ENCODE assay signal across 11 cellular contexts in the genomic region with DNA sequence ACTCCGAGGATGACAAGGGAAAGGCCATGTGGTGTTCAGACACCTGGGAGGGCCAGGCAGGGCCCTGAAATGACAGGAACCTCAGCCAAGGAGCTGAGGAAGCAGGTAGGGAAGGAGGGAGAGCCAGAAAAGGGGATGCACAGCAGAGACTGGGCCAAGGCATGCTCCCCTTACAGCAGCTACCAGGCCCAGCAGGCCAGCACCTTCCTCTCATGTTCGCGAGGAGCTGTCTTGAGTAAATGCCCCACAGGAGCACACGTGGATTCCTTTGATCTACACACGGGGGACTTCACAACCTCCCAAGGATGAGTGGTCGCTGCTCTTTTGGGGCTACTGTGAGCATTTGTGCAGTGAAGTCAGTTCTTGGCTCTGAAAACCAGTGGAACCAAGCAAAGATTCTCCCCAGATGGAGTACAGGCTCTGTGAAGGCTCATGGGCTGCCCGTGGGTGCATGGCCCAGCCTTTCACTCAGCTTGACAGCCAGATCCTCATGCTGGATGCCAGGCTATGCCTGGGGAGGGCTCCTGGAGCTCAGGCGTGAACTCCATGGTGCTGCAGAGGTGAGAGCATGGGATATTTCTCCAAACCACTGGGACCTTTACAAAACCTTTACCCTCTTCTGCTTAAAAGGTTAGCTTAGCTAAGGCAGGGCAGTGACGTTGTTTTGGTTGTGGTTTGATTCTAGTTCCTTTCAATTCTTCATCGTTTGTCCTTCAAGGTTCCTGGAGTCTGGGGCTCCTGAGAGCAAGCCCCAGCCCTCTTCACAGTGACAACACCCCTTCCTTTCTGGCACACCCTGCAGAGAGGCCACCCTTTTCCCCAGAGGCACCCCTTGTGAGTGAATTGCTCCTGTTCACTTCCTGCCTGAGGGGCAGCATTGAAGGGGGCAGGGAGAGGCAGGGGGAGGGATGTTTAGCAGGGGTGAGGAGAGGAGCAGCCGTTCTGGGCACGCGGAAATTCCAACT.
DNase-seq lines count a peak whose midpoint lies in the region; ATAC-seq and FAIRE-seq lines count a peak whose summit lies in the region.
"Had no signal": no experiment of that assay in that cellular context is flagged by ENCODE, and none has a peak within 500 bp of the region (broad histone marks: within the 10 kb centered on the region; RNA-seq: fewer than 3 reads in every experiment).

No MANE protein-coding gene starts in this region.

- H3K36me3 Mint-ChIP-seq in activated CD8-positive, alpha-beta memory T cell treated with anti-CD3 and anti-CD28 coated beads, Interleukin-2, amount 10 ng/mL, durations not matched to agents 7 days and 5 days: no peaks in the 10 kb centered on the region
- no peaks in the 10 kb centered on the region for H3K36me3 Mint-ChIP-seq in activated CD4-positive, alpha-beta memory T cell treated with anti-CD3 and anti-CD28 coated beads, Interleukin-2, amount 10 ng/mL, durations not matched to agents 7 days and 5 days (ENCODE audit: low read depth)
- H3K36me3 Mint-ChIP-seq: brain had no signal

- H3K27ac ChIP-seq in small intestine (ENCODE audit: low read depth in 1 of 2, low read length in 1 of 2): no peak overlapping the region

- no peaks in the 10 kb centered on the region for H3K36me3 ChIP-seq in small intestine (ENCODE audit: control insufficient read depth in 2 of 2, insufficient read depth in 2 of 2, low read length in 2 of 2)

- CTCF ChIA-PET in activated CD8-positive, alpha-beta memory T cell treated with anti-CD3 and anti-CD28 coated beads, Interleukin-2, amount 10 ng/mL, durations not matched to agents 7 days and 5 days (lab: Charles Lee): interaction anchor here (1.1 to 1.4 kb wide), 3 partner anchors 19 to 251 kb away, joined by 3 to 5 read pairs (median 3); no protein-coding TSS in a partner anchor
- CTCF ChIA-PET in activated CD4-positive, alpha-beta memory T cell treated with anti-CD3 and anti-CD28 coated beads, Interleukin-2, amount 10 ng/mL, durations not matched to agents 7 days and 5 days (lab: Charles Lee): interaction anchor here (1.1 to 1.7 kb wide), 4 partner anchors 18 to 251 kb away, joined by 3 read pairs; no protein-coding TSS in a partner anchor

- POLR2A ChIA-PET in activated CD4-positive, alpha-beta memory T cell treated with anti-CD3 and anti-CD28 coated beads, Interleukin-2, amount 10 ng/mL, durations not matched to agents 7 days and 5 days (lab: Charles Lee): interaction anchor here (0.7 to 1.1 kb wide), 3 partner anchors 38 to 203 kb away, joined by 3 to 4 read pairs (median 3); no protein-coding TSS in a partner anchor

- WGBS in small intestine, 3 donors: 64 to 71% (median 69%) methylated on average over 13 of the region's 13 CpGs

- no peak for FAIRE-seq in small intestine (lab: Jason Lieb, UNC)
- FAIRE-seq: kidney had no signal

- no peaks in the 10 kb centered on the region for H3K9me3 ChIP-seq in small intestine (ENCODE audit: control insufficient read depth, low read depth)

- peaks cover 52% of the 10 kb centered on the region for H3K4me1 Mint-ChIP-seq in activated CD8-positive, alpha-beta memory T cell treated with anti-CD3 and anti-CD28 coated beads, Interleukin-2, amount 10 ng/mL, durations not matched to agents 7 days and 5 days
- H3K4me1 Mint-ChIP-seq in activated CD4-positive, alpha-beta memory T cell treated with anti-CD3 and anti-CD28 coated beads, Interleukin-2, amount 10 ng/mL, durations not matched to agents 7 days and 5 days: peaks cover 55% of the 10 kb centered on the region
- H3K4me1 Mint-ChIP-seq in stimulated activated naive CD8-positive, alpha-beta T cell treated with anti-CD3 and anti-CD28 coated beads, Interleukin-15, amount 100 ng/mL, for 72 hours: peaks cover 71% of the 10 kb centered on the region
- H3K4me1 Mint-ChIP-seq: brain had no signal

- no peaks in the 10 kb centered on the region for H3K4me1 ChIP-seq in small intestine (ENCODE audit: control insufficient read depth in 2 of 2, insufficient read depth in 1 of 2, low read depth in 1 of 2, low read length in 1 of 2)

- no peak overlapping the region for H3K4me3 ChIP-seq in small intestine (ENCODE audit: low read depth in 1 of 2, low read length in 2 of 2)

- ATAC-seq in activated CD8-positive, alpha-beta memory T cell treated with anti-CD3 and anti-CD28 coated beads, Interleukin-2, amount 10 ng/mL, durations not matched to agents 7 days and 5 days: peak; percentile 45
- ATAC-seq in HG03060 (IDR thresholded peaks at IDR 0.05; ENCODE audit: low read depth, unreplicated experiment): peak; percentile 48
- peak; percentile 80 for ATAC-seq in stimulated activated naive CD8-positive, alpha-beta T cell treated with anti-CD3 and anti-CD28 coated beads, Interleukin-15, amount 100 ng/mL, for 72 hours
- ATAC-seq in GM21390 (IDR thresholded peaks at IDR 0.05; ENCODE audit: unreplicated experiment): no peak

- peaks cover 2% of the 10 kb centered on the region for H3K27me3 Mint-ChIP-seq in activated CD8-positive, alpha-beta memory T cell treated with anti-CD3 and anti-CD28 coated beads, Interleukin-2, amount 10 ng/mL, durations not matched to agents 7 days and 5 days
- H3K27me3 Mint-ChIP-seq in activated CD4-positive, alpha-beta memory T cell treated with anti-CD3 and anti-CD28 coated beads, Interleukin-2, amount 10 ng/mL, durations not matched to agents 7 days and 5 days: no peaks in the 10 kb centered on the region
- no peaks in the 10 kb centered on the region for H3K27me3 Mint-ChIP-seq in stimulated activated naive CD8-positive, alpha-beta T cell treated with anti-CD3 and anti-CD28 coated beads, Interleukin-15, amount 100 ng/mL, for 72 hours

- DNase-seq in activated CD8-positive, alpha-beta memory T cell treated with anti-CD3 and anti-CD28 coated beads, Interleukin-2, amount 10 ng/mL, durations not matched to agents 7 days and 5 days: no peak
- DNase-seq in activated CD8-positive, alpha-beta memory T cell treated with anti-CD3 and anti-CD28 coated beads, Interleukin-2, amount 50 U/mL, for 4 hours: no peak
- peak; percentile 29 for DNase-seq in activated CD4-positive, alpha-beta memory T cell treated with anti-CD3 and anti-CD28 coated beads, Interleukin-2, amount 10 ng/mL, durations not matched to agents 7 days and 5 days
- DNase-seq in stimulated activated naive CD8-positive, alpha-beta T cell treated with anti-CD3 and anti-CD28 coated beads, Interleukin-15, amount 100 ng/mL, for 72 hours: peak in 1 of 2 donors; percentile 28
- DNase-seq in small intestine: no peak
- no peak for DNase-seq in NCI-H69 (lab: John Stamatoyannopoulos, UW)
- DNase-seq: kidney, NCI-H1105 had no signal

- H3K27ac Mint-ChIP-seq in activated CD8-positive, alpha-beta memory T cell treated with anti-CD3 and anti-CD28 coated beads, Interleukin-2, amount 10 ng/mL, durations not matched to agents 7 days and 5 days: peak overlapping the region; percentile 72
- H3K27ac Mint-ChIP-seq in activated CD4-positive, alpha-beta memory T cell treated with anti-CD3 and anti-CD28 coated beads, Interleukin-2, amount 10 ng/mL, durations not matched to agents 7 days and 5 days: peak overlapping the region; percentile 69
- peak overlapping the region; percentile 92 to 94 for H3K27ac Mint-ChIP-seq in stimulated activated naive CD8-positive, alpha-beta T cell treated with anti-CD3 and anti-CD28 coated beads, Interleukin-15, amount 100 ng/mL, for 72 hours
- H3K27ac Mint-ChIP-seq: brain had no signal

- H3K27me3 ChIP-seq in small intestine (ENCODE audit: control insufficient read depth in 2 of 2, insufficient read depth in 2 of 2, low read length in 2 of 2): no peaks in the 10 kb centered on the region

- no peak overlapping the region for H3K4me3 Mint-ChIP-seq in activated CD8-positive, alpha-beta memory T cell treated with anti-CD3 and anti-CD28 coated beads, Interleukin-2, amount 10 ng/mL, durations not matched to agents 7 days and 5 days
- no peak overlapping the region for H3K4me3 Mint-ChIP-seq in activated CD4-positive, alpha-beta memory T cell treated with anti-CD3 and anti-CD28 coated beads, Interleukin-2, amount 10 ng/mL, durations not matched to agents 7 days and 5 days
- H3K4me3 Mint-ChIP-seq in stimulated activated naive CD8-positive, alpha-beta T cell treated with anti-CD3 and anti-CD28 coated beads, Interleukin-15, amount 100 ng/mL, for 72 hours: peak overlapping the region; percentile 59 to 64
- H3K4me3 Mint-ChIP-seq: brain had no signal

- no peaks in the 10 kb centered on the region for H3K9me3 Mint-ChIP-seq in activated CD8-positive, alpha-beta memory T cell treated with anti-CD3 and anti-CD28 coated beads, Interleukin-2, amount 10 ng/mL, durations not matched to agents 7 days and 5 days (ENCODE audit: low read depth)
- H3K9me3 Mint-ChIP-seq in activated CD4-positive, alpha-beta memory T cell treated with anti-CD3 and anti-CD28 coated beads, Interleukin-2, amount 10 ng/mL, durations not matched to agents 7 days and 5 days: no peaks in the 10 kb centered on the region
- H3K9me3 Mint-ChIP-seq in stimulated activated naive CD8-positive, alpha-beta T cell treated with anti-CD3 and anti-CD28 coated beads, Interleukin-15, amount 100 ng/mL, for 72 hours: no peaks in the 10 kb centered on the region
- H3K9me3 Mint-ChIP-seq: brain had no signal

Comparison
In these comparisons a context has a peak if more than half of its experiments do, and no peak if none do; other contexts are left out.
1. H3K4me3 Mint-ChIP-seq: peak in stimulated activated naive CD8-positive, alpha-beta T cell treated with anti-CD3 and anti-CD28 coated beads, Interleukin-15, amount 100 ng/mL, for 72 hours (2 of 2); none in activated CD8-positive, alpha-beta memory T cell treated with anti-CD3 and anti-CD28 coated beads, Interleukin-2, amount 10 ng/mL, durations not matched to agents 7 days and 5 days (single experiment) and activated CD4-positive, alpha-beta memory T cell treated with anti-CD3 and anti-CD28 coated beads, Interleukin-2, amount 10 ng/mL, durations not matched to agents 7 days and 5 days (single experiment).
2. Peak in every context shown above with its lines, with median percentiles within 50 percentile points of each other: H3K27ac Mint-ChIP-seq.